Comparison of ENCODE assay signal across 8 cellular contexts in genomic region chr3:101779047-101779807, GRCh38. TPM values are rescaled to one million over a fixed set of nuclear protein-coding genes. Genes with fewer than 3 reads are reported as not detected.
DNase-seq lines count a peak whose midpoint lies in the region; ATAC-seq and TF ChIP-seq lines count a peak whose summit lies in the region.

Gene NXPE3, plus strand, starts transcription at chr3:101779211. Its CDS starts 6,386 bp downstream, at chr3:101785597.

- H3K4me3 ChIP-seq in AG10803 (ENCODE audit: low read length) (peak within 1 kb of the TSS; percentile 89), kidney epithelial cell (ENCODE audit: low read depth, low read length) (peak within 1 kb of the TSS; percentile 63)

- no peaks in the 10 kb centered on the region for H3K27me3 ChIP-seq in kidney epithelial cell (ENCODE audit: control insufficient read depth, insufficient read depth, low read length)

- DNase-seq in AG10803 (ENCODE audit: low read depth), result peak; percentile 73
- peak; percentile 51 for DNase-seq in NCI-H345 treated with DMSO at 0.1 percent for 48 hours (lab: John Stamatoyannopoulos, UW; ENCODE audit: unreplicated experiment)
- peak; percentile 95 for DNase-seq in activated CD4-positive, CD25-positive, alpha-beta regulatory T cell treated with anti-CD3 and anti-CD28 coated beads, Interleukin-2, amount 50 U/mL, for 72 hours
- DNase-seq in cerebellum (ENCODE audit: low spot score), result peak; percentile 93
- DNase-seq in kidney epithelial cell (ENCODE audit: low read depth), result peak; percentile 26
- DNase-seq in stimulated activated CD4-positive, alpha-beta T cell treated with anti-CD3 and anti-CD28 coated beads, Interleukin-15, amount 100 ng/mL, for 48 hours (ENCODE audit: low read depth in 2 of 2), result peak; percentile 88 to 93

- peak; percentile 94 for ATAC-seq in GM19035 (IDR thresholded peaks at IDR 0.05; ENCODE audit: unreplicated experiment)
- ATAC-seq in HG03342 (IDR thresholded peaks at IDR 0.05; ENCODE audit: unreplicated experiment), result peak; percentile 95

- TF ChIP-seq CTCF in AG10803 (conservative IDR thresholded peaks at IDR 0.05; ENCODE audit: low read length) (no peak), kidney epithelial cell (IDR thresholded peaks at IDR 0.05; ENCODE audit: insufficient read depth, low read length, poor library complexity, severe bottlenecking) (no peak)

- H3K36me3 ChIP-seq in kidney epithelial cell (ENCODE audit: control insufficient read depth, insufficient read depth, low read length), result no peaks in the 10 kb centered on the region

RNA-seq across cellular contexts. Expression of gene NXPE3, which starts in this region (rescaled TPM):
- total RNA-seq in cerebellum, result 12.3 TPM
- 13.6 and 16.9 TPM in 2 replicates for total RNA-seq in kidney epithelial cell

Comparison
In these comparisons a context has a peak if more than half of its experiments do, and no peak if none do; other contexts are left out.
1. Peak in every context shown above with its lines: DNase-seq, ATAC-seq and H3K4me3 ChIP-seq.
2. DNase-seq: peak in every context shown above with its lines; median percentile 95 in activated CD4-positive, CD25-positive, alpha-beta regulatory T cell treated with anti-CD3 and anti-CD28 coated beads, Interleukin-2, amount 50 U/mL, for 72 hours; 93 in cerebellum; 90 in stimulated activated CD4-positive, alpha-beta T cell treated with anti-CD3 and anti-CD28 coated beads, Interleukin-15, amount 100 ng/mL, for 48 hours; 73 in AG10803; 51 in NCI-H345 treated with DMSO at 0.1 percent for 48 hours; 26 in kidney epithelial cell.